8 cellular contexts compared by ENCODE assay signal in the genomic region with DNA sequence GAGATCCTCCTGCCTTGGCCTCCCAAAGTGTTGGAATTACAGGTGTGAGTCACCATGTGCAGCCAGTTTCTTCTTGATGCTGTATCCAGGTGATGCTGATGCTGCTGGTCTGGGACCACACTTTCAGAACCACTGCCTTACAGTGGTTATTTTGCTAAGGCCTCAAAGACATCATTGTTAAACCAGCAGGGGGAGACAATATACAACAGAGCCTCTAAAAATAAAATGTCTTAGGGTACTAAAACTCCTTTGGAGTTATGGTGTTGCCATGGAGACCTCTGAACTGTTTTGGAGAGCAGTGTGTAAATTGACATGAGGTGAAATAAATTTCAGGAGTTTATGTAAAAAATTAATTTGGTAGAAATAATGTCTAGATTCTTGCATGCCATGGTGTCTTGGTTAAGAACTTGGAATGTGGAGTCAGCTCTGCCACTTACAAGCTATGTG. TPM values are rescaled to one million over a fixed set of nuclear protein-coding genes. Genes with fewer than 3 reads are reported as not detected.
DNase-seq lines count a peak whose midpoint lies in the region; ATAC-seq and TF ChIP-seq lines count a peak whose summit lies in the region.

No MANE protein-coding gene starts in this region.

- H3K9me2 ChIP-seq in neural cell (ENCODE audit: insufficient read depth, low read length): no peaks in the 10 kb centered on the region

- H3K27ac ChIP-seq in H9 (ENCODE audit: insufficient read length, low read depth, low read length): no peak overlapping the region
- peak overlapping the region; percentile 78 for H3K27ac ChIP-seq in fibroblast of lung (ENCODE audit: insufficient read depth, low read length)
- peak overlapping the region; percentile 92 for H3K27ac ChIP-seq in neural cell (ENCODE audit: low read length)

- CTCF ChIA-PET in activated B cell treated with CpG ODN at 0.5 μM for 24 hours (lab: Charles Lee): interaction anchor here (0.7 to 3.7 kb wide), 9 partner anchors 12 to 259 kb away, joined by 3 to 33 read pairs (median 6); a partner anchor contains a TSS

- no peaks in the 10 kb centered on the region; the same call in 1 of the 2 replicates for H3K4me1 ChIP-seq in H9 (ENCODE audit: insufficient read depth, low read length)
- peaks cover 13% of the 10 kb centered on the region for H3K4me1 ChIP-seq in fibroblast of lung (ENCODE audit: control insufficient read depth, extremely low read depth, insufficient read depth, low read length)

- no peak overlapping the region for H3T11ph ChIP-seq in H9 (ENCODE audit: low read length)

- H3K23me2 ChIP-seq in H9 (ENCODE audit: insufficient read length, low read depth, low read length, poor library complexity, severe bottlenecking): peaks cover 5% of the 10 kb centered on the region

- H3K18ac ChIP-seq in H9 (ENCODE audit: insufficient read length, low read depth, low read length): no peak overlapping the region

- no peak overlapping the region for H2BK120ac ChIP-seq in H9 (ENCODE audit: low read depth, low read length, poor library complexity, severe bottlenecking)

- H2AFZ ChIP-seq in H9 (ENCODE audit: low read length): no peak overlapping the region
- no peak overlapping the region for H2AFZ ChIP-seq in fibroblast of lung (ENCODE audit: low read length)
- no peak overlapping the region for H2AFZ ChIP-seq in neural cell (ENCODE audit: low read depth, low read length)

- TF ChIP-seq CTCF in H9 (conservative IDR thresholded peaks at IDR 0.05) (peak; percentile 72), activated B cell treated with CpG ODN at 0.5 μM for 24 hours (IDR thresholded peaks at IDR 0.05) (peak; percentile 37), fibroblast of lung (conservative IDR thresholded peaks at IDR 0.05 in 1 of 2, IDR thresholded peaks at IDR 0.05 in 1 of 2; ENCODE audit: low read depth in 1 of 2, low read length in 2 of 2) (peak; percentile 70 to 74), neural cell (IDR thresholded peaks at IDR 0.05; ENCODE audit: poor library complexity, severe bottlenecking) (peak; percentile 79)

- intact Hi-C loops in activated B cell treated with CpG ODN at 0.5 μM for 24 hours (cut with micrococcal nuclease): loop anchor here (1.0 kb wide), 7 partner anchors 18 to 258 kb away; a partner anchor contains a TSS

- H3K27ac Mint-ChIP-seq in H9 (peak overlapping the region in 1 of 3 experiments; percentile 90; a peak in 1 of 7 replicates), activated B cell treated with CpG ODN at 0.5 μM for 24 hours (peak overlapping the region; percentile 68)

- H3K4me3 Mint-ChIP-seq in H9: peak overlapping the region in 1 of 2 experiments; percentile 70; a peak in 3 of 5 replicates
- H3K4me3 Mint-ChIP-seq in activated B cell treated with CpG ODN at 0.5 μM for 24 hours: peak overlapping the region; percentile 66

- TF ChIP-seq RAD21 in neural cell (conservative IDR thresholded peaks at IDR 0.05): peak; percentile 65

- H3K36me3 Mint-ChIP-seq in H9 (ENCODE audit: insufficient read depth in 1 of 3, low read depth in 3 of 3) (peaks cover 8 to 11% (median 11%) of the 10 kb centered on the region in 3 experiments), activated B cell treated with CpG ODN at 0.5 μM for 24 hours (ENCODE audit: low read depth) (no peaks in the 10 kb centered on the region)

- no peak overlapping the region for H2BK12ac ChIP-seq in H9 (ENCODE audit: insufficient read length, low read depth, low read length)

- H4K91ac ChIP-seq in H9 (ENCODE audit: insufficient read length, low read depth, low read length): no peak overlapping the region

- no peak overlapping the region for H2BK5ac ChIP-seq in H9 (ENCODE audit: insufficient read length, low read length)

- no peak overlapping the region for H2BK20ac ChIP-seq in H9 (ENCODE audit: low read depth, low read length, poor library complexity, severe bottlenecking)

- H3K36me3 ChIP-seq in fibroblast of lung (ENCODE audit: control insufficient read depth, insufficient read depth, low read length): no peaks in the 10 kb centered on the region
- peaks cover 8% of the 10 kb centered on the region for H3K36me3 ChIP-seq in neural cell (ENCODE audit: insufficient read depth, low read length)

- peaks cover 23 to 30% of the 10 kb centered on the region in 2 experiments for H3K4me1 Mint-ChIP-seq in H9
- peaks cover 25% of the 10 kb centered on the region for H3K4me1 Mint-ChIP-seq in activated B cell treated with CpG ODN at 0.5 μM for 24 hours

- no peak overlapping the region for H3K4me3 ChIP-seq in fibroblast of lung (replicated peaks in 1 of 4; ENCODE audit: control extremely low read depth in 1 of 4, insufficient read depth in 1 of 4, low read depth in 3 of 4, low read length in 4 of 4)
- no peak overlapping the region for H3K4me3 ChIP-seq in neural cell (ENCODE audit: low read length)

- H3K9ac ChIP-seq in H9 (ENCODE audit: extremely low read depth, insufficient read length, low read length) (no peak overlapping the region), fibroblast of lung (ENCODE audit: insufficient read depth, low read length) (no peak overlapping the region), neural cell (ENCODE audit: low read length) (peak overlapping the region; percentile 95)

- ATAC-seq in activated B cell treated with CpG ODN at 0.5 μM for 24 hours (ENCODE audit: low read depth) (no peak), GM21723 (IDR thresholded peaks at IDR 0.05; ENCODE audit: unreplicated experiment) (no peak)

- H3K79me2 ChIP-seq in H9 (ENCODE audit: insufficient read depth, low read length) (no peaks in the 10 kb centered on the region), fibroblast of lung (ENCODE audit: control insufficient read depth, insufficient read depth, low read length) (no peaks in the 10 kb centered on the region), neural cell (replicated peaks; ENCODE audit: insufficient read depth, low read length) (peaks cover 12% of the 10 kb centered on the region)

- no peak overlapping the region for H2BK15ac ChIP-seq in H9 (ENCODE audit: low read depth, low read length)

- in situ Hi-C loops in Caki2 (cut with HindIII; ENCODE audit: low pct_unique_long_range_greater_than_20kb, low sequenced_read_pairs): no loop called here

- no peaks in the 10 kb centered on the region for H3K79me1 ChIP-seq in H9 (ENCODE audit: insufficient read depth, low read depth, low read length, poor library complexity, severe bottlenecking)

- H4K8ac ChIP-seq in H9 (replicated peaks; ENCODE audit: insufficient read length, low read depth, low read length): no peak overlapping the region

- H3K27me3 ChIP-seq in H9 (ENCODE audit: insufficient read depth, low read length) (no peaks in the 10 kb centered on the region; the same call in 1 of the 2 replicates), fibroblast of lung (ENCODE audit: control insufficient read depth, insufficient read depth, low read length) (peaks cover 11% of the 10 kb centered on the region), neural cell (ENCODE audit: insufficient read depth, low read depth, low read length) (no peaks in the 10 kb centered on the region)

- TF ChIP-seq EP300 in neural cell (conservative IDR thresholded peaks at IDR 0.05; ENCODE audit: poor library complexity, severe bottlenecking): no peak

- H3K4me2 ChIP-seq in H9 (ENCODE audit: insufficient read depth, insufficient read length, low read length): no peak overlapping the region
- H3K4me2 ChIP-seq in fibroblast of lung (ENCODE audit: extremely low read depth, insufficient read depth, low read length): no peak overlapping the region
- no peak overlapping the region for H3K4me2 ChIP-seq in neural cell (ENCODE audit: low read length)

- H4K5ac ChIP-seq in H9 (ENCODE audit: insufficient read length, low read depth, low read length): no peak overlapping the region

- H4K20me1 ChIP-seq in H9 (ENCODE audit: control insufficient read depth, insufficient read depth, insufficient read length) (no peaks in the 10 kb centered on the region), fibroblast of lung (ENCODE audit: control insufficient read depth, extremely low read depth, insufficient read depth, low read length) (no peaks in the 10 kb centered on the region), neural cell (ENCODE audit: insufficient read depth) (no peaks in the 10 kb centered on the region)

- H2AK5ac ChIP-seq in H9 (ENCODE audit: insufficient read length, low read length): no peak overlapping the region

- H3K4ac ChIP-seq in H9 (ENCODE audit: low read depth, low read length): no peak overlapping the region

- POLR2A ChIA-PET in activated B cell treated with CpG ODN at 0.5 μM for 24 hours (lab: Charles Lee): interaction anchor here (0.6 to 3.0 kb wide), 7 partner anchors 15 to 150 kb away, joined by 3 to 31 read pairs (median 4); a partner anchor contains a TSS

- no peak overlapping the region for H3K23ac ChIP-seq in H9 (ENCODE audit: insufficient read length, low read depth, low read length)

- no peaks in the 10 kb centered on the region for H3K9me3 ChIP-seq in H9 (ENCODE audit: control insufficient read depth, low read depth, low read length)
- no peaks in the 10 kb centered on the region for H3K9me3 ChIP-seq in fibroblast of lung (ENCODE audit: control insufficient read depth, insufficient read depth, low read depth, low read length)
- no peaks in the 10 kb centered on the region for H3K9me3 ChIP-seq in neural cell (ENCODE audit: low read length)

- no peaks in the 10 kb centered on the region; a peak in 2 of 5 replicates for H3K9me3 Mint-ChIP-seq in H9
- H3K9me3 Mint-ChIP-seq in activated B cell treated with CpG ODN at 0.5 μM for 24 hours: no peaks in the 10 kb centered on the region

- no peaks in the 10 kb centered on the region for H3F3A ChIP-seq in neural cell (ENCODE audit: insufficient read depth, low read length, poor library complexity, severe bottlenecking)

- no peak overlapping the region for H3K56ac ChIP-seq in H9 (ENCODE audit: insufficient read length, low read depth, low read length)

- no peak overlapping the region for H3K14ac ChIP-seq in H9 (ENCODE audit: insufficient read depth, low read length)

- DNase-seq in Caki2 (ENCODE audit: low read depth) (peak; percentile 61), H9 (no peak), NCI-H2227 treated with DMSO at 0.1 percent for 48 hours (lab: John Stamatoyannopoulos, UW) (peak; percentile 38), activated B cell treated with CpG ODN at 0.5 μM for 24 hours (no peak), fibroblast of lung (ENCODE audit: low read depth in 2 of 2) (peak; percentile 71 to 86), NCI-H774 (lab: John Stamatoyannopoulos, UW) (no peak)

- H3K27me3 Mint-ChIP-seq in H9 (ENCODE audit: low read depth) (peaks cover 54% of the 10 kb centered on the region), activated B cell treated with CpG ODN at 0.5 μM for 24 hours (no peaks in the 10 kb centered on the region)

RNA-seq across cellular contexts. Expression of a gene that starts 1.1 kb away (rescaled TPM):
- total RNA-seq in Caki2 (2014; rRNA removed; shearing (Covaris generic); ENCODE audit: low replicate concordance): 5.2 and 19.8 TPM in 2 replicates
- 35.2 and 35.5 TPM in 2 replicates for total RNA-seq in H9 (2021)
- 0.40 and 0.46 TPM in 2 replicates for total RNA-seq in activated B cell treated with CpG ODN at 0.5 μM for 24 hours
- total RNA-seq in fibroblast of lung: 2.3 and 8.4 TPM in 2 replicates
- 1.9 and 3.2 TPM in 2 replicates for polyA plus RNA-seq in fibroblast of lung
- polyA plus RNA-seq in fibroblast of lung (2012): 1.5 and 3.3 TPM in 2 replicates
- polyA minus RNA-seq in fibroblast of lung (ENCODE audit: low replicate concordance): 2.8 and 5.8 TPM in 2 replicates
- polyA plus RNA-seq in neural cell: 204 and 215 TPM in 2 replicates
- polyA minus RNA-seq in neural cell: 186 and 190 TPM in 2 replicates

RNA-seq across cellular contexts. Expression of a gene that starts 18.6 kb away (rescaled TPM):
- 22.8 and 26.2 TPM in 2 replicates for total RNA-seq in Caki2 (2014; rRNA removed; shearing (Covaris generic); ENCODE audit: low replicate concordance)
- total RNA-seq in H9 (2021) (9.3 and 9.4 TPM in 2 replicates), activated B cell treated with CpG ODN at 0.5 μM for 24 hours (21.9 and 26.4 TPM in 2 replicates), fibroblast of lung (12.7 and 20.8 TPM in 2 replicates)
- polyA plus RNA-seq in fibroblast of lung (14.2 and 15.6 TPM in 2 replicates), neural cell (75.1 and 91.8 TPM in 2 replicates)
- polyA plus RNA-seq in fibroblast of lung (2012): 9.8 and 10.0 TPM in 2 replicates
- polyA minus RNA-seq in fibroblast of lung (ENCODE audit: low replicate concordance) (8.0 and 12.2 TPM in 2 replicates), neural cell (43.5 and 45.5 TPM in 2 replicates)

RNA-seq across cellular contexts. Expression of a gene that starts 55.8 kb away (rescaled TPM):
- 34.5 and 40.2 TPM in 2 replicates for total RNA-seq in Caki2 (2014; rRNA removed; shearing (Covaris generic); ENCODE audit: low replicate concordance)
- total RNA-seq in H9 (2021): 118 and 121 TPM in 2 replicates
- 76.3 and 78.9 TPM in 2 replicates for total RNA-seq in activated B cell treated with CpG ODN at 0.5 μM for 24 hours
- total RNA-seq in fibroblast of lung: 63.7 and 67.9 TPM in 2 replicates
- polyA plus RNA-seq in fibroblast of lung: 88.9 and 89.8 TPM in 2 replicates
- polyA plus RNA-seq in fibroblast of lung (2012): 144 and 146 TPM in 2 replicates
- 38.3 and 104 TPM in 2 replicates for polyA minus RNA-seq in fibroblast of lung (ENCODE audit: low replicate concordance)
- 78.6 and 87.1 TPM in 2 replicates for polyA plus RNA-seq in neural cell
- polyA minus RNA-seq in neural cell: 63.3 and 71.7 TPM in 2 replicates

Comparison
In these comparisons a context has a peak if more than half of its experiments do, and no peak if none do; other contexts are left out.
1. DNase-seq: peak in Caki2 (single experiment), NCI-H2227 treated with DMSO at 0.1 percent for 48 hours (single experiment) and fibroblast of lung (2 of 2); none in H9 (single experiment), activated B cell treated with CpG ODN at 0.5 μM for 24 hours (single experiment) and NCI-H774 (single experiment).
2. Peak in every context shown above with its lines, with median percentiles within 50 percentile points of each other: CTCF ChIP-seq.